In genomic region chr13:46171739-46172138, GRCh38 we compare ENCODE assay signal across 18 cellular contexts. TPM values are rescaled to one million over a fixed set of nuclear protein-coding genes. Genes with fewer than 3 reads are reported as not detected.
DNase-seq lines count a peak whose midpoint lies in the region; TF ChIP-seq lines count a peak whose summit lies in the region.
"Had no signal": no experiment of that assay in that cellular context is flagged by ENCODE, and none has a peak within 500 bp of the region (broad histone marks: within the 10 kb centered on the region; RNA-seq: fewer than 3 reads in every experiment).

No MANE protein-coding gene starts in this region.

- no peaks in the 10 kb centered on the region for H3K27me3 Mint-ChIP-seq in activated CD4-positive, alpha-beta T cell treated with anti-CD3 and anti-CD28 coated beads, Interleukin-2, amount 10 ng/mL, durations not matched to agents 7 days and 5 days
- no peaks in the 10 kb centered on the region for H3K27me3 Mint-ChIP-seq in activated naive CD8-positive, alpha-beta T cell
- H3K27me3 Mint-ChIP-seq: type B pancreatic cell had no signal

- peak overlapping the region; percentile 92 for H3K27ac Mint-ChIP-seq in activated CD4-positive, alpha-beta T cell treated with anti-CD3 and anti-CD28 coated beads, Interleukin-2, amount 10 ng/mL, durations not matched to agents 7 days and 5 days
- peak overlapping the region; percentile 96 for H3K27ac Mint-ChIP-seq in activated naive CD8-positive, alpha-beta T cell

- H3K4me3 ChIP-seq in rectal smooth muscle tissue (ENCODE audit: low read length): peak overlapping the region; percentile 15
- no peak overlapping the region for H3K4me3 ChIP-seq in right atrium auricular region
- H3K4me3 ChIP-seq: hepatocyte had no signal

- H3K4me1 ChIP-seq in rectal smooth muscle tissue (ENCODE audit: control insufficient read depth, insufficient read depth, low read length) (no peaks in the 10 kb centered on the region), right atrium auricular region (no peaks in the 10 kb centered on the region)

- no peak for TF ChIP-seq CTCF in right atrium auricular region (IDR thresholded peaks at IDR 0.05)

- no peaks in the 10 kb centered on the region for H3K9me3 Mint-ChIP-seq in activated CD4-positive, alpha-beta T cell treated with anti-CD3 and anti-CD28 coated beads, Interleukin-2, amount 10 ng/mL, durations not matched to agents 7 days and 5 days
- no peaks in the 10 kb centered on the region for H3K9me3 Mint-ChIP-seq in activated naive CD8-positive, alpha-beta T cell (ENCODE audit: low read depth)
- H3K9me3 Mint-ChIP-seq: type B pancreatic cell had no signal

- H3K9me3 ChIP-seq in KOPT-K1 (ENCODE audit: insufficient read depth, low read length, poor library complexity, severe bottlenecking) (no peaks in the 10 kb centered on the region), right atrium auricular region (no peaks in the 10 kb centered on the region)

- POLR2A ChIA-PET in activated CD4-positive, alpha-beta T cell treated with anti-CD3 and anti-CD28 coated beads, Interleukin-2, amount 10 ng/mL, durations not matched to agents 7 days and 5 days (lab: Charles Lee): interaction anchor here (1.1 to 1.4 kb wide), 2 partner anchors 10 to 11 kb away, joined by 3 to 6 read pairs; partner anchors contain the start of gene LCP1

- peak overlapping the region; percentile 93 for H3K4me3 Mint-ChIP-seq in activated CD4-positive, alpha-beta T cell treated with anti-CD3 and anti-CD28 coated beads, Interleukin-2, amount 10 ng/mL, durations not matched to agents 7 days and 5 days
- peak overlapping the region; percentile 97 for H3K4me3 Mint-ChIP-seq in activated naive CD8-positive, alpha-beta T cell
- H3K4me3 Mint-ChIP-seq: type B pancreatic cell had no signal

- CTCF ChIA-PET in activated CD4-positive, alpha-beta T cell treated with anti-CD3 and anti-CD28 coated beads, Interleukin-2, amount 10 ng/mL, durations not matched to agents 7 days and 5 days (lab: Charles Lee): interaction anchor here (0.6 to 7.5 kb wide), 7 partner anchors 10 to 150 kb away, joined by 3 to 54 read pairs (median 5); partner anchors contain the start of gene LCP1

- peaks cover 95% of the 10 kb centered on the region for H3K4me1 Mint-ChIP-seq in activated CD4-positive, alpha-beta T cell treated with anti-CD3 and anti-CD28 coated beads, Interleukin-2, amount 10 ng/mL, durations not matched to agents 7 days and 5 days
- peaks cover 99% of the 10 kb centered on the region for H3K4me1 Mint-ChIP-seq in activated naive CD8-positive, alpha-beta T cell (ENCODE audit: low read depth)

- no peak overlapping the region for H3K9ac ChIP-seq in rectal smooth muscle tissue (ENCODE audit: low read length)

- no peaks in the 10 kb centered on the region for H3K27me3 ChIP-seq in rectal smooth muscle tissue (ENCODE audit: control insufficient read depth, insufficient read depth, low read length)
- H3K27me3 ChIP-seq in right atrium auricular region: no peaks in the 10 kb centered on the region
- H3K27me3 ChIP-seq: hepatocyte had no signal

- H3K27ac ChIP-seq in KOPT-K1 (ENCODE audit: low read depth, low read length, poor library complexity, severe bottlenecking): peak overlapping the region; percentile 64
- no peak overlapping the region for H3K27ac ChIP-seq in rectal smooth muscle tissue (ENCODE audit: low read depth, low read length)
- H3K27ac ChIP-seq in right atrium auricular region: peak overlapping the region in 1 of 2 donors; percentile 23
- H3K27ac ChIP-seq: hepatocyte had no signal

- DNase-seq in activated CD4-positive, alpha-beta T cell treated with anti-CD3 and anti-CD28 coated beads, Interleukin-2, amount 10 ng/mL, durations not matched to agents 7 days and 5 days: no peak
- DNase-seq in activated CD4-positive, alpha-beta T cell treated with anti-CD3 and anti-CD28 coated beads for 4 hours: no peak
- DNase-seq in DMS153 treated with DMSO at 0.1 percent for 48 hours (lab: John Stamatoyannopoulos, UW; ENCODE audit: unreplicated experiment) (no peak), right atrium auricular region (ENCODE audit: low spot score) (no peak)
- no peak for DNase-seq in stimulated activated CD4-positive, alpha-beta T cell treated with anti-CD3 and anti-CD28 coated beads, Interleukin-2, amount 100 ng/mL, for 24 hours
- DNase-seq: amniotic stem cell, cortex of kidney, IMR-90, NCI-H1436, NCI-H446, PC-3, SW 1271 had no signal

- peaks cover 88% of the 10 kb centered on the region for H3K36me3 Mint-ChIP-seq in activated CD4-positive, alpha-beta T cell treated with anti-CD3 and anti-CD28 coated beads, Interleukin-2, amount 10 ng/mL, durations not matched to agents 7 days and 5 days (ENCODE audit: low read depth)
- H3K36me3 Mint-ChIP-seq in activated naive CD8-positive, alpha-beta T cell: peaks cover 11% of the 10 kb centered on the region

- peaks cover 93% of the 10 kb centered on the region for H3K36me3 ChIP-seq in KOPT-K1 (ENCODE audit: insufficient read depth, low read length)
- H3K36me3 ChIP-seq in rectal smooth muscle tissue (ENCODE audit: control insufficient read depth, insufficient read depth, low read length): no peaks in the 10 kb centered on the region
- H3K36me3 ChIP-seq in right atrium auricular region: no peaks in the 10 kb centered on the region

RNA-seq across cellular contexts. Expression of gene LCP1, which starts 10.2 kb away (rescaled TPM):
- total RNA-seq in activated CD4-positive, alpha-beta T cell treated with anti-CD3 and anti-CD28 coated beads, Interleukin-2, amount 10 ng/mL, durations not matched to agents 7 days and 5 days: 1,000 to 10,000 TPM; 1,260 to 1,323 TPM
- 10 to 100 TPM in 1 of 2 donors, 1 to 10 TPM in 1; 8.6 to 31.7 TPM for total RNA-seq in right atrium auricular region
- total RNA-seq: IMR-90 had no signal

RNA-seq across cellular contexts. Expression of gene LRRC63, which starts 40.0 kb away (rescaled TPM):
- 1 to 10 TPM; 1.0 to 1.5 TPM for total RNA-seq in activated CD4-positive, alpha-beta T cell treated with anti-CD3 and anti-CD28 coated beads, Interleukin-2, amount 10 ng/mL, durations not matched to agents 7 days and 5 days
- total RNA-seq in right atrium auricular region: not detected
- total RNA-seq: hepatocyte, IMR-90, skeletal muscle tissue had no signal

Comparison
In these comparisons a context has a peak if more than half of its experiments do, and no peak if none do; other contexts are left out.
1. RNA of gene LCP1, which starts 10.2 kb away (total RNA-seq): 1,260 to 1,323 TPM in activated CD4-positive, alpha-beta T cell treated with anti-CD3 and anti-CD28 coated beads, Interleukin-2, amount 10 ng/mL, durations not matched to agents 7 days and 5 days; 8.6 to 31.7 TPM in right atrium auricular region; every median in the first group is over 10 times any median in the second.